ENCODE assay signal across 1 cellular context in genomic region chr20:62805365-62805710, GRCh38.
TF ChIP-seq lines count a peak whose summit lies in the region.

No MANE protein-coding gene starts in this region.

TF ChIP-seq in HepG2, 621 proteins besides CTCF, POLR2A, EP300 and RAD21 (continued from another document and continues in another):
- TF ChIP-seq THAP7 (CRISPR knock-in tag; IDR thresholded peaks at IDR 0.05), result no peak
- no peak for TF ChIP-seq SMC3 (IDR thresholded peaks at IDR 0.05; ENCODE audit: low read length)
- peak; percentile 12; the same call in 1 of the 2 replicates for TF ChIP-seq PAX8 (CRISPR knock-in tag; IDR thresholded peaks at IDR 0.05; ENCODE audit: borderline replicate concordance)
- TF ChIP-seq ETV6 (CRISPR knock-in tag; conservative IDR thresholded peaks at IDR 0.05), result no peak
- no peak for TF ChIP-seq CREBL2 (CRISPR knock-in tag; IDR thresholded peaks at IDR 0.05; ENCODE audit: borderline replicate concordance)
- no peak for TF ChIP-seq SP140L (CRISPR knock-in tag; IDR thresholded peaks at IDR 0.05; ENCODE audit: borderline replicate concordance)
- no peak for TF ChIP-seq HNRNPK (IDR thresholded peaks at IDR 0.05; ENCODE audit: low read depth, low read length, poor library complexity, severe bottlenecking)
- no peak; the same call in 1 of the 2 replicates for TF ChIP-seq HES4 (CRISPR knock-in tag; IDR thresholded peaks at IDR 0.05; ENCODE audit: borderline replicate concordance)
- peak; percentile 97 for TF ChIP-seq AGO2 (optimal IDR thresholded peaks at IDR 0.05; ENCODE audit: low read depth, low read length)
- no peak for TF ChIP-seq ZNF496 (CRISPR knock-in tag; IDR thresholded peaks at IDR 0.05; ENCODE audit: insufficient replicate concordance)
- TF ChIP-seq TFE3 (CRISPR knock-in tag; IDR thresholded peaks at IDR 0.05), result no peak
- no peak for TF ChIP-seq ZNF407 (CRISPR knock-in tag; IDR thresholded peaks at IDR 0.05; ENCODE audit: not compliant biosample characterization)
- TF ChIP-seq KAT2B (IDR thresholded peaks at IDR 0.05; ENCODE audit: borderline replicate concordance, low read depth, low read length), result no peak
- TF ChIP-seq SOX5 (CRISPR knock-in tag; IDR thresholded peaks at IDR 0.05; ENCODE audit: borderline replicate concordance), result no peak
- TF ChIP-seq REST (IDR thresholded peaks at IDR 0.05; ENCODE audit: borderline replicate concordance in 1 of 2, low read depth in 1 of 2, low read length in 2 of 2), result no peak; a peak in 1 of 4 replicates
- no peak for TF ChIP-seq HNF4G (IDR thresholded peaks at IDR 0.05; ENCODE audit: borderline replicate concordance, low read depth, low read length)
- TF ChIP-seq HNF4G (CRISPR knock-in tag; IDR thresholded peaks at IDR 0.05; ENCODE audit: borderline replicate concordance, low read depth), result no peak
- TF ChIP-seq SKI (IDR thresholded peaks at IDR 0.05; ENCODE audit: partially characterized antibody), result no peak
- no peak for TF ChIP-seq MNT (IDR thresholded peaks at IDR 0.05)
- no peak for TF ChIP-seq ATF7 (IDR thresholded peaks at IDR 0.05)
- no peak for TF ChIP-seq ATF7 (CRISPR knock-in tag; IDR thresholded peaks at IDR 0.05)
- no peak for TF ChIP-seq ZBTB46 (CRISPR knock-in tag; IDR thresholded peaks at IDR 0.05; ENCODE audit: borderline replicate concordance)
- TF ChIP-seq RAD51 (IDR thresholded peaks at IDR 0.05; ENCODE audit: borderline replicate concordance), result no peak
- TF ChIP-seq CENPX (CRISPR knock-in tag; IDR thresholded peaks at IDR 0.05), result no peak
- TF ChIP-seq RNF219 (CRISPR knock-in tag; IDR thresholded peaks at IDR 0.05), result no peak
- 0 out of 2 replicates have a peak, but pooled peaks have one; percentile 44 for TF ChIP-seq ZC3H13 (CRISPR knock-in tag; IDR thresholded peaks at IDR 0.05)
- no peak for TF ChIP-seq SETDB1 (CRISPR knock-in tag; IDR thresholded peaks at IDR 0.05; ENCODE audit: borderline replicate concordance)
- TF ChIP-seq HDAC1 (CRISPR knock-in tag; IDR thresholded peaks at IDR 0.05), result no peak
- no peak for TF ChIP-seq MYNN (CRISPR knock-in tag; IDR thresholded peaks at IDR 0.05; ENCODE audit: low read depth)
- TF ChIP-seq ZBTB4 (CRISPR knock-in tag; IDR thresholded peaks at IDR 0.05; ENCODE audit: borderline replicate concordance), result no peak; the same call in 1 of the 2 replicates
- no peak for TF ChIP-seq ZNF24 (IDR thresholded peaks at IDR 0.05)
- TF ChIP-seq PAF1 (CRISPR knock-in tag; IDR thresholded peaks at IDR 0.05), result no peak
- no peak for TF ChIP-seq RFX3 (CRISPR knock-in tag; IDR thresholded peaks at IDR 0.05)
- TF ChIP-seq TARDBP (CRISPR knock-in tag; IDR thresholded peaks at IDR 0.05), result no peak
